In genomic region chr2:18792684-18793083, GRCh38 we compare ENCODE assay signal across 19 cellular contexts.
"Had no signal": no experiment of that assay in that cellular context is flagged by ENCODE, and none has a peak within 500 bp of the region (broad histone marks: within the 10 kb centered on the region; RNA-seq: fewer than 3 reads in every experiment).

No MANE protein-coding gene starts in this region.

- H3K4me3 Mint-ChIP-seq: activated naive CD4-positive, alpha-beta T cell treated with anti-CD3 and anti-CD28 coated beads, Interleukin-2, amount 50 U/mL, for 24 hours; effector memory CD8-positive, alpha-beta T cell; natural killer cell; stimulated activated effector memory CD8-positive, alpha-beta T cell treated with anti-CD3 and anti-CD28 coated beads, Interleukin-12 subunit alpha, Interleukin-12 subunit beta, amount 100 ng/mL, for 72 hours had no signal

- H3K36me3 ChIP-seq: ascending aorta, breast epithelium, right atrium auricular region, stomach, upper lobe of right lung had no signal

- FAIRE-seq: small intestine, TTC549 had no signal

- H3K27me3 Mint-ChIP-seq: activated naive CD4-positive, alpha-beta T cell treated with anti-CD3 and anti-CD28 coated beads, Interleukin-2, amount 50 U/mL, for 24 hours; effector memory CD8-positive, alpha-beta T cell had no signal

- H3K4me1 ChIP-seq: ascending aorta, breast epithelium, testis, upper lobe of right lung had no signal

- H3K36me3 Mint-ChIP-seq: stimulated activated effector memory CD8-positive, alpha-beta T cell treated with anti-CD3 and anti-CD28 coated beads, Interleukin-12 subunit alpha, Interleukin-12 subunit beta, amount 100 ng/mL, for 72 hours had no signal

- H3K27ac Mint-ChIP-seq: activated naive CD4-positive, alpha-beta T cell treated with anti-CD3 and anti-CD28 coated beads, Interleukin-2, amount 50 U/mL, for 24 hours; effector memory CD8-positive, alpha-beta T cell; natural killer cell; stimulated activated effector memory CD8-positive, alpha-beta T cell treated with anti-CD3 and anti-CD28 coated beads, Interleukin-12 subunit alpha, Interleukin-12 subunit beta, amount 100 ng/mL, for 72 hours had no signal

- DNase-seq: activated CD4-positive, alpha-beta T cell treated with anti-CD3 and anti-CD28 coated beads, Interleukin-2, amount 50 U/mL, for 4 hours; activated gamma-delta T cell; cerebellar nuclear complex; dermis blood vessel endothelial cell; effector memory CD8-positive, alpha-beta T cell; mesendoderm; natural killer cell; occipital lobe; small intestine; stimulated activated CD4-positive, alpha-beta T cell treated with anti-CD3 and anti-CD28 coated beads, Interleukin-4, amount 100 ng/mL, for 24 hours; stomach; testis; upper lobe of right lung had no signal

- H3K4me1 Mint-ChIP-seq: activated naive CD4-positive, alpha-beta T cell treated with anti-CD3 and anti-CD28 coated beads, Interleukin-2, amount 50 U/mL, for 24 hours; natural killer cell; stimulated activated effector memory CD8-positive, alpha-beta T cell treated with anti-CD3 and anti-CD28 coated beads, Interleukin-12 subunit alpha, Interleukin-12 subunit beta, amount 100 ng/mL, for 72 hours had no signal

- H3K27me3 ChIP-seq: ascending aorta, breast epithelium, right atrium auricular region, stomach, testis, upper lobe of right lung had no signal

- H3K27ac ChIP-seq: ascending aorta, breast epithelium, right atrium auricular region, testis, upper lobe of right lung had no signal

- H3K9me3 Mint-ChIP-seq: activated naive CD4-positive, alpha-beta T cell treated with anti-CD3 and anti-CD28 coated beads, Interleukin-2, amount 50 U/mL, for 24 hours; effector memory CD8-positive, alpha-beta T cell; stimulated activated effector memory CD8-positive, alpha-beta T cell treated with anti-CD3 and anti-CD28 coated beads, Interleukin-12 subunit alpha, Interleukin-12 subunit beta, amount 100 ng/mL, for 72 hours had no signal

- H3K4me3 ChIP-seq: ascending aorta, breast epithelium, right atrium auricular region, stomach, testis, upper lobe of right lung had no signal

- H3K9me3 ChIP-seq: ascending aorta, breast epithelium, right atrium auricular region, stomach, testis, upper lobe of right lung had no signal
